12 cellular contexts compared by ENCODE assay signal in the genomic region with DNA sequence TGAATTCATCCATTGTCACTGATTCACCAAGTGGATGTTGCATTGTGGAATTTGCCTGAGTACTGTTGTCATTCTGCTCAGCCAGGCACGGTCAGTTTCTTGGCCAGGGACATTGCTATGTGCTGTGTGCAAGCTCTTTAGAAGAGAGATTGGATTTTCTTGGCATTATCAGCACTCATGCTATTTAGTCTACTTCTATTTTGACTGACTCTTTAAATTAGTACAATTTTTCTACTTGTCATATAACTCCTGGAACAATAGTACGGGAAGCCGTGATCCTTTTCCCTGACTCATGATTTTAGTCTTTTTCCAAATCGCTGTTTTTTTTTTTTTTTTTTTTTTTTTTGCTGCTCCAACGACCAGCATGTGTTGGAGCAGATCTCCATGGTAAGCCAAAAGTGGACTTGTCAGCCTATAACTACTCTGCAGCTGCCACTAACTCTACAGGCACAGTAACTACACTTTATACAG.
A peak's percentile ranks its signal among the peaks of the same experiment; 100 is the strongest.
DNase-seq lines count a peak whose midpoint lies in the region; ATAC-seq, FAIRE-seq and TF ChIP-seq lines count a peak whose summit lies in the region.
"Had no signal": no experiment of that assay in that cellular context is flagged by ENCODE, and none has a peak within 500 bp of the region (broad histone marks: within the 10 kb centered on the region; RNA-seq: fewer than 3 reads in every experiment).

No MANE protein-coding gene starts in this region.

- no peaks in the 10 kb centered on the region for H3K9me3 Mint-ChIP-seq in activated T-cell treated with anti-CD3 and anti-CD28 coated beads, Interleukin-2, amount 50 U/mL, for 72 hours

- no peaks in the 10 kb centered on the region for H3K36me3 ChIP-seq in thyroid gland

- H3K27ac Mint-ChIP-seq in activated T-cell treated with anti-CD3 and anti-CD28 coated beads, Interleukin-2, amount 50 U/mL, for 72 hours: peak overlapping the region; percentile 97

- no peak for TF ChIP-seq POLR2A in thyroid gland (IDR thresholded peaks at IDR 0.05)
- no peak for TF ChIP-seq POLR2A in H54 (IDR thresholded peaks at IDR 0.05; ENCODE audit: low read depth, low read length)

- DNase-seq in activated T-cell treated with anti-CD3 and anti-CD28 coated beads, Interleukin-2, amount 50 U/mL, for 72 hours: no peak
- no peak for DNase-seq in activated T-cell treated with anti-CD3 and anti-CD28 coated beads, Interleukin-2, amount 50 U/mL, for 1 hour
- DNase-seq in dermis microvascular lymphatic vessel endothelial cell (ENCODE audit: low read depth in 2 of 2) (peak; percentile 89 to 94), lung microvascular endothelial cell (ENCODE audit: low read depth in 2 of 2) (peak; percentile 49 to 95), thyroid gland (peak; percentile 82 to 84), posterior vena cava (ENCODE audit: low spot score) (no peak), H54 (ENCODE audit: insufficient read length, low spot score) (no peak)
- DNase-seq: activated gamma-delta T cell, NCI-H1436 treated with DMSO at 0.1 percent for 48 hours, SHP77 treated with DMSO at 0.1 percent for 48 hours had no signal

- FAIRE-seq in H54 (lab: Jason Lieb, UNC): no peak

- no peak for TF ChIP-seq CTCF in thyroid gland (IDR thresholded peaks at IDR 0.05)

- peaks cover 27 to 28% of the 10 kb centered on the region in 2 donors for H3K4me1 ChIP-seq in thyroid gland

- H3K27me3 ChIP-seq in thyroid gland: no peaks in the 10 kb centered on the region
- H3K27me3 ChIP-seq: tibial nerve had no signal

- peak overlapping the region; percentile 81 to 96 (median 90) for H3K27ac ChIP-seq in thyroid gland
- H3K27ac ChIP-seq: tibial nerve had no signal

- H3K36me3 Mint-ChIP-seq in activated T-cell treated with anti-CD3 and anti-CD28 coated beads, Interleukin-2, amount 50 U/mL, for 72 hours (ENCODE audit: insufficient read depth in 2 of 2): peaks cover 23 to 68% of the 10 kb centered on the region in 2 donors

- H3K27me3 Mint-ChIP-seq in activated T-cell treated with anti-CD3 and anti-CD28 coated beads, Interleukin-2, amount 50 U/mL, for 72 hours (ENCODE audit: low read depth): no peaks in the 10 kb centered on the region

- no peak overlapping the region for H3K4me3 ChIP-seq in thyroid gland (replicated peaks in 1 of 3)
- H3K4me3 ChIP-seq: tibial nerve had no signal

- intact Hi-C loops in thyroid gland (cut with DNase I) (loop anchor here (10.0 kb wide), 1 partner anchor 109 kb away; no protein-coding TSS in a partner anchor), posterior vena cava (cut with DNase I) (no loop called here)

- ATAC-seq in activated T-cell treated with anti-CD3 and anti-CD28 coated beads, Interleukin-2, amount 50 U/mL, for 72 hours (replicated peaks in 1 of 2): no peak
- no peak for ATAC-seq in HG03432 (IDR thresholded peaks at IDR 0.05; ENCODE audit: unreplicated experiment)

- peak overlapping the region; percentile 75 to 77 for H3K4me3 Mint-ChIP-seq in activated T-cell treated with anti-CD3 and anti-CD28 coated beads, Interleukin-2, amount 50 U/mL, for 72 hours

- H3K9me3 ChIP-seq in thyroid gland: no peaks in the 10 kb centered on the region
- H3K9me3 ChIP-seq: tibial nerve had no signal

- 9 to 14% methylated on average over 5 of the region's 5 CpGs for WGBS in thyroid gland, 2 donors

- H3K4me1 Mint-ChIP-seq in activated T-cell treated with anti-CD3 and anti-CD28 coated beads, Interleukin-2, amount 50 U/mL, for 72 hours (ENCODE audit: low read depth): peaks cover 100% of the 10 kb centered on the region

Comparison
In these comparisons a context has a peak if more than half of its experiments do, and no peak if none do; other contexts are left out.
1. DNase-seq: peak in dermis microvascular lymphatic vessel endothelial cell (2 of 2), lung microvascular endothelial cell (2 of 2) and thyroid gland (2 of 2); none in activated T-cell treated with anti-CD3 and anti-CD28 coated beads, Interleukin-2, amount 50 U/mL, for 72 hours (0 of 2), activated T-cell treated with anti-CD3 and anti-CD28 coated beads, Interleukin-2, amount 50 U/mL, for 1 hour (single experiment), posterior vena cava (single experiment) and H54 (single experiment).